Comparison of ENCODE assay signal across 12 cellular contexts in the genomic region with DNA sequence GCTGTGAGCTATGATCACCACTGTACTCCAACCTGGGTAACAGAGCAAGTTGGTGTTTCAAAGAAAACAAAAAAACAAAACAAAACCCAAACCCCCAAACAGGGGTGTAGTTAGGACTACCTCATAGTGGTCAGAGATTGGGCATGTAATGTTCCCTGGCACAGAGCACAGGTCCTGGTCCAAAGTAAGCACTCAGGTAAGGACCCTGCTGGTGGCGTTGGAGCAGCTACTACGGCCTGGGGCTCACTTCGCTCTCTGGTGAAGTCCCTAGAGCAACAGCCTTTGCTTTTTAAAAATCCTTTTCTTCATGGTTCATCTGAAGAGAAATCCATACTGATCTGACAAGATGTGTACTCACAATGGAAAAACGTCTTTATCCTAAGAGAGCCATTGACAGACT.
"Had no signal": no experiment of that assay in that cellular context is flagged by ENCODE, and none has a peak within 500 bp of the region (broad histone marks: within the 10 kb centered on the region; RNA-seq: fewer than 3 reads in every experiment).

No MANE protein-coding gene starts in this region.

- H3K27ac Mint-ChIP-seq: activated CD4-positive, alpha-beta T cell treated with anti-CD3 and anti-CD28 coated beads, Interleukin-2, amount 10 ng/mL, durations not matched to agents 7 days and 5 days; stimulated activated effector memory CD8-positive, alpha-beta T cell treated with anti-CD3 and anti-CD28 coated beads, Interleukin-12 subunit alpha, Interleukin-12 subunit beta, amount 100 ng/mL, for 72 hours; T-helper 17 cell had no signal

- H3K4me3 ChIP-seq: hepatocyte, right atrium auricular region had no signal

- H2AFZ ChIP-seq: hepatocyte had no signal

- DNase-seq: activated CD4-positive, alpha-beta T cell treated with anti-CD3 and anti-CD28 coated beads, Interleukin-2, amount 10 ng/mL, durations not matched to agents 7 days and 5 days; activated CD4-positive, CD25-positive, alpha-beta regulatory T cell; activated naive CD4-positive, alpha-beta T cell treated with anti-CD3 and anti-CD28 coated beads, Interleukin-2, amount 50 U/mL, for 16 hours; effector memory CD4-positive, alpha-beta T cell; posterior cingulate gyrus; T-helper 17 cell had no signal

- H3K27me3 Mint-ChIP-seq: activated CD4-positive, alpha-beta T cell treated with anti-CD3 and anti-CD28 coated beads, Interleukin-2, amount 10 ng/mL, durations not matched to agents 7 days and 5 days; T-helper 17 cell had no signal

- H3K4me2 ChIP-seq: hepatocyte had no signal

- H3K27me3 ChIP-seq: adrenal gland, hepatocyte, neutrophil, right atrium auricular region had no signal

- H3K9me3 ChIP-seq: adrenal gland, neutrophil, right atrium auricular region had no signal

- H3K27ac ChIP-seq: epithelial cell of prostate, hepatocyte, neutrophil, right atrium auricular region had no signal

- H3K4me3 Mint-ChIP-seq: activated CD4-positive, alpha-beta T cell treated with anti-CD3 and anti-CD28 coated beads, Interleukin-2, amount 10 ng/mL, durations not matched to agents 7 days and 5 days; stimulated activated effector memory CD8-positive, alpha-beta T cell treated with anti-CD3 and anti-CD28 coated beads, Interleukin-12 subunit alpha, Interleukin-12 subunit beta, amount 100 ng/mL, for 72 hours; T-helper 17 cell had no signal

- H3K9me3 Mint-ChIP-seq: activated CD4-positive, alpha-beta T cell treated with anti-CD3 and anti-CD28 coated beads, Interleukin-2, amount 10 ng/mL, durations not matched to agents 7 days and 5 days; stimulated activated effector memory CD8-positive, alpha-beta T cell treated with anti-CD3 and anti-CD28 coated beads, Interleukin-12 subunit alpha, Interleukin-12 subunit beta, amount 100 ng/mL, for 72 hours had no signal

- H3K79me2 ChIP-seq: hepatocyte had no signal

- ATAC-seq: stimulated activated effector memory CD8-positive, alpha-beta T cell treated with anti-CD3 and anti-CD28 coated beads, Interleukin-12 subunit alpha, Interleukin-12 subunit beta, amount 100 ng/mL, for 72 hours; T-helper 17 cell had no signal
